ENCODE assay signal across 8 cellular contexts in the genomic region with DNA sequence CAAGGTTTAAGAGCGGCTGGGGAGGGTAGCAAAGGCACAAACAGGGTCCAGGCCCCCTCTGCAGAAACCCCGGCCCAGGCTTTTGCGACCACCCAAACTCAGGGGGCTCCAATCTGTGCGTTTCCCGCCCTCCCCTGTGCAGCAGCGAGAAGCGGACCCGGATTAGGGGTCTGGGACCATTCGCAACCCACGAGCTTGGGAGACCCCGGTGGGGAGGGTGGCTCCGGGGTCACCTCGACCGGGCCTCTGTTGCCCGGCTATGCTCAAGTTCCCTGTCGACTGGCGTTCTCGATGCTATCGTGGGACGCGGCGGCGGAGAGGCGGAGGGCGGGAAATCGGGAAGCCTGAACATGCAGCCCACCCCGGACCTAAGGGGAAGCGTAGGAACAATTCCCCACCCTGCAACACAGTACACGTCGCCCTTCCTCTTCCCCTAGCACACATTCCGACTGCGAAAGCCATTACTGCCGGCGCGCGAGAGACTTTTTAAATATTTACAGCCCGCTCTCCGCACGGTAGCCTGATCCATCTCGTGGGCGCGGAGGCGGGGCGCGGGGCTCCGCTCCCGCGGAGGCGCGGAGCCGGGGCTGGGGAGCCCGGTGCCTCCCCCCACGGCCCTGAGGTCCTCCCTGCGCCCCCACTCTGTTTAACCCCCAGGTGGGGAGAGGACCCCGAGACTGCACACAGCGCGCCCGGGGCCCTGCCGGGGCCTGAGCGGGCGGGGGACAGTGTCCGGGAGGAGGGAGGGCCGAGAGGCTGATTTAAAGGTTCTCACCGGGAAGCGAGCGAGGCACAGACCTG. TPM values are rescaled to one million over a fixed set of nuclear protein-coding genes. Genes with fewer than 3 reads are reported as not detected.
DNase-seq lines count a peak whose midpoint lies in the region; ATAC-seq and TF ChIP-seq lines count a peak whose summit lies in the region.

No MANE protein-coding gene starts in this region.

- peak overlapping the region; percentile 63 for H3K4me2 ChIP-seq in PC-9
- H3K4me2 ChIP-seq in osteoblast (ENCODE audit: insufficient read depth, low read length), result peak overlapping the region; percentile 79

- H3K4me3 ChIP-seq in CD8-positive, alpha-beta T cell (ENCODE audit: low read depth, low read length), result peak overlapping the region; percentile 39
- H3K4me3 ChIP-seq in PC-9, result peak overlapping the region; percentile 57; the same call in 1 of the 2 replicates
- H3K4me3 ChIP-seq in esophagus squamous epithelium, result peak overlapping the region; percentile 44 to 63 (median 49)
- H3K4me3 ChIP-seq in osteoblast (ENCODE audit: insufficient read depth, low read length), result peak overlapping the region; percentile 70

- H3K27ac Mint-ChIP-seq in CD8-positive, alpha-beta T cell, result no peak overlapping the region

- no peak overlapping the region for H2AFZ ChIP-seq in PC-9
- H2AFZ ChIP-seq in osteoblast (ENCODE audit: low read length), result peak overlapping the region; percentile 70

- WGBS in esophagus squamous epithelium, 2 donors, result 20% methylated on average over 2 of the region's 66 CpGs; no CpG with 5 or more reads in 1 of the 2 donors

- BruUV-seq in PC-9 (replicated peaks; lab: Mats Ljungman, UMichigan), result TSS peak; percentile 21

- H3K9me3 Mint-ChIP-seq in CD8-positive, alpha-beta T cell, result no peaks in the 10 kb centered on the region

- no peak for TF ChIP-seq CTCF in CD8-positive, alpha-beta T cell (IDR thresholded peaks at IDR 0.05)
- TF ChIP-seq CTCF in PC-9 (conservative IDR thresholded peaks at IDR 0.05), result no peak
- TF ChIP-seq CTCF in esophagus squamous epithelium (IDR thresholded peaks at IDR 0.05), result no peak
- no peak for TF ChIP-seq CTCF in osteoblast (IDR thresholded peaks at IDR 0.05; ENCODE audit: extremely low read depth, low read depth, low read length)

- H4K20me1 ChIP-seq in PC-9 (ENCODE audit: insufficient read depth) (no peaks in the 10 kb centered on the region), osteoblast (ENCODE audit: insufficient read depth, low read length) (peaks cover 7% of the 10 kb centered on the region)

- H3K79me2 ChIP-seq in PC-9 (ENCODE audit: low read depth) (no peaks in the 10 kb centered on the region), osteoblast (ENCODE audit: insufficient read depth, low read length) (no peaks in the 10 kb centered on the region)

- H3K4me1 ChIP-seq in CD8-positive, alpha-beta T cell (ENCODE audit: insufficient read depth, low read length), result peaks cover 6% of the 10 kb centered on the region
- H3K4me1 ChIP-seq in PC-9 (replicated peaks; ENCODE audit: insufficient read depth), result no peaks in the 10 kb centered on the region
- peaks cover 10 to 66% (median 19%) of the 10 kb centered on the region in 3 donors for H3K4me1 ChIP-seq in esophagus squamous epithelium
- peaks cover 9% of the 10 kb centered on the region for H3K4me1 ChIP-seq in osteoblast (ENCODE audit: insufficient read depth, low read length)

- H3K36me3 Mint-ChIP-seq in CD8-positive, alpha-beta T cell, result no peaks in the 10 kb centered on the region

- peak; percentile 43 for ATAC-seq in CD8-positive, alpha-beta T cell
- ATAC-seq in HG03159 (IDR thresholded peaks at IDR 0.05; ENCODE audit: unreplicated experiment) (no peak), GM21381 (IDR thresholded peaks at IDR 0.05; ENCODE audit: unreplicated experiment) (no peak)

- H3K4me1 Mint-ChIP-seq in CD8-positive, alpha-beta T cell (ENCODE audit: low read depth), result peaks cover 12% of the 10 kb centered on the region

- H3K27me3 ChIP-seq in CD8-positive, alpha-beta T cell (ENCODE audit: insufficient read depth, low read length), result no peaks in the 10 kb centered on the region
- no peaks in the 10 kb centered on the region for H3K27me3 ChIP-seq in PC-9 (ENCODE audit: insufficient read depth, low read depth)
- peaks cover 0 to 11% (median 0%) of the 10 kb centered on the region in 4 donors for H3K27me3 ChIP-seq in esophagus squamous epithelium
- peaks cover 61% of the 10 kb centered on the region for H3K27me3 ChIP-seq in osteoblast (ENCODE audit: insufficient read depth, low read length)

- peak overlapping the region; percentile 68 for H3K4me3 Mint-ChIP-seq in CD8-positive, alpha-beta T cell

- H3F3A ChIP-seq in PC-9 (ENCODE audit: insufficient read depth, low read depth), result no peaks in the 10 kb centered on the region

- H3K9me2 ChIP-seq in PC-9 (ENCODE audit: insufficient read depth), result no peaks in the 10 kb centered on the region

- H3K9me3 ChIP-seq in CD8-positive, alpha-beta T cell (ENCODE audit: low read length), result no peaks in the 10 kb centered on the region
- H3K9me3 ChIP-seq in PC-9 (ENCODE audit: insufficient read depth, low read depth) (no peaks in the 10 kb centered on the region), esophagus squamous epithelium (no peaks in the 10 kb centered on the region), osteoblast (ENCODE audit: low read depth, low read length) (no peaks in the 10 kb centered on the region)

- no peaks in the 10 kb centered on the region for H3K27me3 Mint-ChIP-seq in CD8-positive, alpha-beta T cell (ENCODE audit: low read depth)

- CTCF ChIA-PET in CD8-positive, alpha-beta T cell (lab: Charles Lee), result no interaction called here
- CTCF ChIA-PET in PC-9 (lab: Charles Lee), result no interaction called here

- no peak overlapping the region for H3K27ac ChIP-seq in CD8-positive, alpha-beta T cell (ENCODE audit: low read depth, low read length)
- H3K27ac ChIP-seq in PC-9, result no peak overlapping the region
- peak overlapping the region; percentile 21 to 70 (median 47) for H3K27ac ChIP-seq in esophagus squamous epithelium
- H3K27ac ChIP-seq in osteoblast (ENCODE audit: low read depth, low read length), result peak overlapping the region; percentile 4

- TF ChIP-seq POLR2A in esophagus squamous epithelium (IDR thresholded peaks at IDR 0.05), result no peak

- POLR2A ChIA-PET in CD8-positive, alpha-beta T cell (lab: Charles Lee), result interaction anchor here (1.1 kb wide), 1 partner anchor 29 kb away, joined by 3 read pairs; no protein-coding TSS in a partner anchor
- POLR2A ChIA-PET in PC-9 (lab: Charles Lee; ENCODE audit: unreplicated experiment), result no interaction called here

- DNase-seq in CD8-positive, alpha-beta T cell, result no peak
- no peak for DNase-seq in PC-9
- no peak for DNase-seq in esophagus squamous epithelium (lab: John Stamatoyannopoulos, UW)
- peak; percentile 91 for DNase-seq in osteoblast (ENCODE audit: insufficient read length, low spot score, missing footprints)
- DNase-seq in cortex of kidney (lab: John Stamatoyannopoulos, UW), result no peak
- no peak for DNase-seq in stimulated activated CD4-positive, alpha-beta T cell treated with anti-CD3 and anti-CD28 coated beads, Interleukin-4, amount 100 ng/mL, for 4 hours

- H3K36me3 ChIP-seq in CD8-positive, alpha-beta T cell (ENCODE audit: insufficient read depth, low read length), result no peaks in the 10 kb centered on the region
- H3K36me3 ChIP-seq in PC-9 (ENCODE audit: low read depth), result no peaks in the 10 kb centered on the region
- H3K36me3 ChIP-seq in esophagus squamous epithelium, result no peaks in the 10 kb centered on the region
- no peaks in the 10 kb centered on the region for H3K36me3 ChIP-seq in osteoblast (ENCODE audit: insufficient read depth, low read length)

- intact Hi-C loops in CD8-positive, alpha-beta T cell (cut with DNase I, micrococcal nuclease), result no loop called here
- intact Hi-C loops in PC-9 (cut with micrococcal nuclease; ENCODE audit: unreplicated experiment), result no loop called here
- intact Hi-C loops in esophagus squamous epithelium (cut with DNase I), result no loop called here

RNA-seq across cellular contexts. Expression of a gene that starts 48.1 kb away (rescaled TPM):
- 10 to 100 TPM; 35.5 to 38.5 TPM for total RNA-seq in CD8-positive, alpha-beta T cell
- total RNA-seq in PC-9 (2021) (0.68 and 1.5 TPM in 2 replicates), esophagus squamous epithelium (10 to 100 TPM; 12.0 to 20.1 (median 17.4) TPM), osteoblast (14.7 and 14.8 TPM in 2 replicates)

Comparison
In these comparisons a context has a peak if more than half of its experiments do, and no peak if none do; other contexts are left out.
1. H3K27ac ChIP-seq: peak in esophagus squamous epithelium (4 of 4) and osteoblast (single experiment); none in CD8-positive, alpha-beta T cell (single experiment) and PC-9 (single experiment).
2. Peak in every context shown above with its lines, with median percentiles within 50 percentile points of each other: H3K4me3 ChIP-seq.